Comparison of ENCODE assay signal across 27 cellular contexts in the genomic region with DNA sequence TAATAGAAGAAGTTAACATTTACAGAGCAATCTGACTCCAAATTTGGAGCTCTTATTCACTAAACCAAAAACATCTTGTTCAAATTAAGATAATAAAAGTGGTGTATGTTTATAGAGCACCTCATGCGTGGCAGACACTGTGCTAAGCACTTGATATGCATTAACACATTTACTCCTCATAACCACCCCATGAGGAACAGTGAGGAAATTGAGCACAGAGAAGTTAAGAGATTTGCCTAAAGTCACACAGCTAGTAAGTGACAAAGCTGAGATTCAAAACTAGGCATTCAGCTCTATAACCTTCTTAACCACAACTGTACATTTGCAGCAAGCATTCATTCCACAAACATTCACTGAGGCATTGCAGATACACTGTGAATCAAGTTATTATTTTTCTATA.
DNase-seq lines count a peak whose midpoint lies in the region; ATAC-seq and TF ChIP-seq lines count a peak whose summit lies in the region.
"Had no signal": no experiment of that assay in that cellular context is flagged by ENCODE, and none has a peak within 500 bp of the region (broad histone marks: within the 10 kb centered on the region; RNA-seq: fewer than 3 reads in every experiment).

No MANE protein-coding gene starts in this region.

- H3K9ac ChIP-seq in SK-N-SH = no peak overlapping the region

- TF ChIP-seq CTCF in SK-N-SH (IDR thresholded peaks at IDR 0.05) (no peak), nephron progenitor cell (IDR thresholded peaks at IDR 0.05) (no peak)

- peaks cover 5 to 9% of the 10 kb centered on the region in 2 experiments; a peak in 3 of 4 replicates for H3K4me1 ChIP-seq in SK-N-SH (ENCODE audit: control insufficient read depth in 1 of 2, insufficient read depth in 2 of 2, low read depth in 1 of 2, low read length in 1 of 2)
- H3K4me1 ChIP-seq: BE2C, HAP-1 had no signal

- H3K27ac Mint-ChIP-seq in nephron progenitor cell = peak overlapping the region; percentile 88
- no peak overlapping the region for H3K27ac Mint-ChIP-seq in activated CD8-positive, alpha-beta memory T cell treated with anti-CD3 and anti-CD28 coated beads, Interleukin-2, amount 10 ng/mL, durations not matched to agents 7 days and 5 days
- H3K27ac Mint-ChIP-seq: CD8-positive, alpha-beta memory T cell had no signal

- H4K20me1 ChIP-seq in SK-N-SH (ENCODE audit: insufficient read depth) = no peaks in the 10 kb centered on the region

- no peak overlapping the region for H3K27ac ChIP-seq in SK-N-SH (ENCODE audit: low read depth in 2 of 2, low read length in 1 of 2)
- H3K27ac ChIP-seq: HL-60, SJSA1 had no signal

- H3K4me3 Mint-ChIP-seq in nephron progenitor cell = no peak overlapping the region
- no peak overlapping the region for H3K4me3 Mint-ChIP-seq in activated CD8-positive, alpha-beta memory T cell treated with anti-CD3 and anti-CD28 coated beads, Interleukin-2, amount 10 ng/mL, durations not matched to agents 7 days and 5 days
- H3K4me3 Mint-ChIP-seq: CD14-positive monocyte; CD8-positive, alpha-beta memory T cell had no signal

- H3K4me1 Mint-ChIP-seq in nephron progenitor cell = peaks cover 8% of the 10 kb centered on the region
- no peaks in the 10 kb centered on the region for H3K4me1 Mint-ChIP-seq in activated CD8-positive, alpha-beta memory T cell treated with anti-CD3 and anti-CD28 coated beads, Interleukin-2, amount 10 ng/mL, durations not matched to agents 7 days and 5 days
- H3K4me1 Mint-ChIP-seq: CD14-positive monocyte; CD8-positive, alpha-beta memory T cell had no signal

- no peaks in the 10 kb centered on the region for H3K9me3 ChIP-seq in SK-N-SH
- H3K9me3 ChIP-seq: BE2C, HAP-1, SJSA1 had no signal

- H3K9me3 Mint-ChIP-seq in nephron progenitor cell = no peaks in the 10 kb centered on the region
- H3K9me3 Mint-ChIP-seq in activated CD8-positive, alpha-beta memory T cell treated with anti-CD3 and anti-CD28 coated beads, Interleukin-2, amount 10 ng/mL, durations not matched to agents 7 days and 5 days (ENCODE audit: low read depth) = no peaks in the 10 kb centered on the region
- H3K9me3 Mint-ChIP-seq: CD8-positive, alpha-beta memory T cell had no signal

- no peak for TF ChIP-seq RAD21 in SK-N-SH (IDR thresholded peaks at IDR 0.05; ENCODE audit: low read length)

- no peaks in the 10 kb centered on the region for H3K79me2 ChIP-seq in SK-N-SH (ENCODE audit: insufficient read depth)

- no peaks in the 10 kb centered on the region for H3K27me3 ChIP-seq in SK-N-SH (ENCODE audit: insufficient read depth)
- H3K27me3 ChIP-seq: BE2C, SJSA1 had no signal

- peaks cover 10% of the 10 kb centered on the region for H3K27me3 Mint-ChIP-seq in nephron progenitor cell (ENCODE audit: low read depth, poor library complexity)
- H3K27me3 Mint-ChIP-seq in activated CD8-positive, alpha-beta memory T cell treated with anti-CD3 and anti-CD28 coated beads, Interleukin-2, amount 10 ng/mL, durations not matched to agents 7 days and 5 days = peaks cover 9% of the 10 kb centered on the region

- no peak overlapping the region for H2AFZ ChIP-seq in SK-N-SH (ENCODE audit: low read depth)

- WGBS in SK-N-SH (ENCODE audit: low lambda C conversion rate) = 56% methylated on average over 1 of the region's 1 CpG

- peak; percentile 2 for DNase-seq in HCEC 1CT
- DNase-seq in SK-N-SH = peak; percentile 27
- DNase-seq in fibroblast of gingiva (ENCODE audit: low read depth) = peak; percentile 46
- no peak for DNase-seq in nephron progenitor cell
- DNase-seq in activated CD8-positive, alpha-beta memory T cell treated with anti-CD3 and anti-CD28 coated beads, Interleukin-2, amount 10 ng/mL, durations not matched to agents 7 days and 5 days = no peak
- DNase-seq in RPMI8226 = no peak
- DNase-seq in activated gamma-delta T cell (lab: John Stamatoyannopoulos, UW) = no peak
- no peak for DNase-seq in DMS79 treated with DMSO at 0.1 percent for 48 hours (lab: John Stamatoyannopoulos, UW)
- DNase-seq: BE2C; Calu3; CD8-positive, alpha-beta memory T cell; DMS153; GOT3; MV-4-11; NCI-H1436 treated with DMSO at 0.1 percent for 48 hours; NCI-H187 treated with DMSO at 0.1 percent for 48 hours; NCI-H2107; NCI-H446; NCI-H524 treated with DMSO at 0.1 percent for 48 hours; NCI-H774; NK-92 treated with Interleukin-12 subunit alpha and Interleukin-12 subunit beta, amount 100 ng/mL, for 24 hours; PC-3; Right ventricle myocardium superior had no signal

- H3K4me3 ChIP-seq in SK-N-SH (ENCODE audit: low read depth in 2 of 2, low read length in 1 of 2) = no peak overlapping the region
- H3K4me3 ChIP-seq: HAP-1, SJSA1 had no signal

- no peak for ATAC-seq in activated CD8-positive, alpha-beta memory T cell treated with anti-CD3 and anti-CD28 coated beads, Interleukin-2, amount 10 ng/mL, durations not matched to agents 7 days and 5 days
- ATAC-seq: PC-3 had no signal

- H3K36me3 Mint-ChIP-seq in nephron progenitor cell (ENCODE audit: low read depth) = no peaks in the 10 kb centered on the region
- no peaks in the 10 kb centered on the region for H3K36me3 Mint-ChIP-seq in activated CD8-positive, alpha-beta memory T cell treated with anti-CD3 and anti-CD28 coated beads, Interleukin-2, amount 10 ng/mL, durations not matched to agents 7 days and 5 days
- H3K36me3 Mint-ChIP-seq: CD14-positive monocyte; CD8-positive, alpha-beta memory T cell had no signal

- H3K36me3 ChIP-seq in SK-N-SH (replicated peaks in 1 of 2; ENCODE audit: control insufficient read depth in 1 of 2, insufficient read depth in 2 of 2, low read length in 1 of 2) = no peaks in the 10 kb centered on the region
- H3K36me3 ChIP-seq: BE2C, HAP-1, SJSA1 had no signal

- CTCF ChIA-PET in SK-N-SH (lab: Yijun Ruan, JAX) = interaction anchor here (1.3 kb wide), 1 partner anchor 23 kb away, joined by 3 read pairs; no protein-coding TSS in a partner anchor
- CTCF ChIA-PET in activated CD8-positive, alpha-beta memory T cell treated with anti-CD3 and anti-CD28 coated beads, Interleukin-2, amount 10 ng/mL, durations not matched to agents 7 days and 5 days (lab: Charles Lee) = no interaction called here

- H3F3A ChIP-seq in SK-N-SH (replicated peaks; ENCODE audit: insufficient read depth) = peaks cover 3% of the 10 kb centered on the region

- H3K9me2 ChIP-seq in SK-N-SH = no peaks in the 10 kb centered on the region

- TF ChIP-seq EP300 in SK-N-SH (IDR thresholded peaks at IDR 0.05; ENCODE audit: borderline replicate concordance in 1 of 2, low read depth in 1 of 2, low read length in 1 of 2) = no peak

- POLR2A ChIA-PET in SK-N-SH (lab: Yijun Ruan, JAX) = no interaction called here

- H3K4me2 ChIP-seq in SK-N-SH = no peak overlapping the region

TF ChIP-seq in SK-N-SH, 30 proteins besides CTCF, POLR2A, EP300 and RAD21:
- TF ChIP-seq, protein P1, sequence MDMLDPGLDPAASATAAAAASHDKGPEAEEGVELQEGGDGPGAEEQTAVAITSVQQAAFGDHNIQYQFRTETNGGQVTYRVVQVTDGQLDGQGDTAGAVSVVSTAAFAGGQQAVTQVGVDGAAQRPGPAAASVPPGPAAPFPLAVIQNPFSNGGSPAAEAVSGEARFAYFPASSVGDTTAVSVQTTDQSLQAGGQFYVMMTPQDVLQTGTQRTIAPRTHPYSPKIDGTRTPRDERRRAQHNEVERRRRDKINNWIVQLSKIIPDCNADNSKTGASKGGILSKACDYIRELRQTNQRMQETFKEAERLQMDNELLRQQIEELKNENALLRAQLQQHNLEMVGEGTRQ (IDR thresholded peaks at IDR 0.05; ENCODE audit: borderline replicate concordance, low read depth, low read length) = no peak
- TF ChIP-seq CHD2 (IDR thresholded peaks at IDR 0.05; ENCODE audit: low read length, partially characterized antibody) (no peak), RCOR1 (IDR thresholded peaks at IDR 0.05; ENCODE audit: low read length) (0 out of 2 replicates have a peak, but pooled peaks have one; percentile 36), RXRA (IDR thresholded peaks at IDR 0.05; ENCODE audit: borderline replicate concordance, low read depth) (no peak), FOXJ3 (CRISPR knock-in tag; IDR thresholded peaks at IDR 0.05) (no peak)

Comparison
In these comparisons a context has a peak if more than half of its experiments do, and no peak if none do; other contexts are left out.
1. DNase-seq: peak in HCEC 1CT (single experiment), SK-N-SH (single experiment) and fibroblast of gingiva (single experiment); none in nephron progenitor cell (single experiment), activated CD8-positive, alpha-beta memory T cell treated with anti-CD3 and anti-CD28 coated beads, Interleukin-2, amount 10 ng/mL, durations not matched to agents 7 days and 5 days (single experiment), RPMI8226 (single experiment), activated gamma-delta T cell (single experiment) and DMS79 treated with DMSO at 0.1 percent for 48 hours (single experiment).